6 cellular contexts compared by ENCODE assay signal in genomic region chr1:7543718-7544090, GRCh38.
"Had no signal": no experiment of that assay in that cellular context is flagged by ENCODE, and none has a peak within 500 bp of the region (broad histone marks: within the 10 kb centered on the region; RNA-seq: fewer than 3 reads in every experiment).

No MANE protein-coding gene starts in this region.

- ATAC-seq: HepG2, K562 had no signal

- H3K27ac ChIP-seq: HL-60 had no signal

- DNase-seq: IMR-90, KBM-7, KG1 had no signal

- H3K4me3 ChIP-seq: K562 had no signal
